Comparison of ENCODE assay signal across 23 cellular contexts in the genomic region with DNA sequence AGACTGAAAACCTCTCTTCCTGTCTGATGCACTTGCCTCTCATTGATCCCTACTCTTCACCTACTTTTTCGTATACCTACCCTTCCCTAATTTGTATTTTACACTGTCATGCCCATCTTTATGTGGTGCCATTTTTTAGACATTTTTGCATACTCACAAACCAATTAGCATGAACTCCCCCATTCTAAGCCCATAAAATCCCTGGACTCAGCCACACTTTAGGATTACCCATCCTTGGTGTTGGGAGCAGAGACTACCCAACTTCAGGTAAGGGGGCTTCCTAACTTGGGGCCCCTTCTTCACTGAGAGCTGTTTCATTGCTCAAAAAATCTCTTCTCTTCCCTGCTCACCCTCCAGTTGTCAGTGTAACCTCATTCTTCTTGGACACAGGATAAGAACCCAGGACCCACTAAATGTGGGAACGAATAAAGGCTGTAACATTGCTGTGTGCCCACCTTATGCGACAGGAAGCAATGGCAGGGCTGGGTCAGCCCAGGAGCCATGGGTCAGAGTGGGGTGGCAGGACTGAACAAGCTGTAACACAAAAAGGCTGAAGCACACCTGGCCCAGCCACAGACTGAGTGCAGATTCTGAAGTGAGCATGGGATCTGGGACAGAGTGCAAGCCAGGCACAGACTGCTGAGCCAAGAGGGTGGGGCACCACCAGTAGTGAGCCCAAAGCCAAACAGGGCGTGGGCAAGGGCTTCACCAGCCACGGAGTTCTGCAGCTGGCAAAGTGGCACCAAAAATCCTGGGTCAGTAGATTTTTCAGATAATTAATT.
"Had no signal": no experiment of that assay in that cellular context is flagged by ENCODE, and none has a peak within 500 bp of the region (broad histone marks: within the 10 kb centered on the region; RNA-seq: fewer than 3 reads in every experiment).

No MANE protein-coding gene starts in this region.

- H3K9me3 ChIP-seq: esophagus squamous epithelium, psoas muscle, testis had no signal

- H3K27ac ChIP-seq: esophagus squamous epithelium, left lung, psoas muscle, sigmoid colon, testis, tibial artery had no signal

- H3K9me3 Mint-ChIP-seq: mesothelial cell of epicardium, nephron, type B pancreatic cell had no signal

- H3K4me3 ChIP-seq: esophagus squamous epithelium, left lung, mucosa of descending colon, psoas muscle, sigmoid colon, testis, tibial artery had no signal

- H3K36me3 Mint-ChIP-seq: mesothelial cell of epicardium; naive B cell; stimulated activated memory B cell treated with anti-CD40 and anti-IgM and Interleukin-4, amounts not matched to agents 10 μg/mL and 1 μg/mL and 100 μg/mL, for 72 hours; type B pancreatic cell had no signal

- FAIRE-seq: keratinocyte, urothelium cell line had no signal

- H3K4me1 Mint-ChIP-seq: naive B cell; nephron; stimulated activated memory B cell treated with anti-CD40 and anti-IgM and Interleukin-4, amounts not matched to agents 10 μg/mL and 1 μg/mL and 100 μg/mL, for 72 hours had no signal

- H3K36me3 ChIP-seq: esophagus squamous epithelium, left lung, sigmoid colon, tibial artery had no signal

- H3K4me3 Mint-ChIP-seq: effector memory CD8-positive, alpha-beta T cell; mesothelial cell of epicardium; naive B cell; nephron; stimulated activated memory B cell treated with anti-CD40 and anti-IgM and Interleukin-4, amounts not matched to agents 10 μg/mL and 1 μg/mL and 100 μg/mL, for 72 hours; type B pancreatic cell had no signal

- DNase-seq: cortex of kidney; effector memory CD8-positive, alpha-beta T cell; erythroblast; esophagus squamous epithelium; head of caudate nucleus; left lung; mesenchymal stem cell; naive B cell; nucleus accumbens; psoas muscle; sigmoid colon; stimulated activated CD4-positive, alpha-beta T cell treated with anti-CD3 and anti-CD28 coated beads, Interleukin-4, amount 100 ng/mL, for 4 hours; stimulated activated naive CD8-positive, alpha-beta T cell treated with anti-CD3 and anti-CD28 coated beads, Interleukin-15, Interleukin-2, amounts not matched to agents 100 U/mL and 50 U/mL, for 24 hours; substantia nigra; testis; tibial artery had no signal

- H3K27ac Mint-ChIP-seq: effector memory CD8-positive, alpha-beta T cell; mesothelial cell of epicardium; naive B cell; nephron; stimulated activated memory B cell treated with anti-CD40 and anti-IgM and Interleukin-4, amounts not matched to agents 10 μg/mL and 1 μg/mL and 100 μg/mL, for 72 hours; type B pancreatic cell had no signal

- H3K4me1 ChIP-seq: esophagus squamous epithelium, left lung, psoas muscle, sigmoid colon, testis, tibial artery had no signal

- H3K27me3 ChIP-seq: esophagus squamous epithelium, left lung, sigmoid colon, testis, tibial artery had no signal

- H3K27me3 Mint-ChIP-seq: effector memory CD8-positive, alpha-beta T cell; naive B cell; stimulated activated memory B cell treated with anti-CD40 and anti-IgM and Interleukin-4, amounts not matched to agents 10 μg/mL and 1 μg/mL and 100 μg/mL, for 72 hours; type B pancreatic cell had no signal
